Comparison of ENCODE assay signal across 25 cellular contexts in genomic region chr11:116404143-116404800, GRCh38.
"Had no signal": no experiment of that assay in that cellular context is flagged by ENCODE, and none has a peak within 500 bp of the region (broad histone marks: within the 10 kb centered on the region; RNA-seq: fewer than 3 reads in every experiment).

No MANE protein-coding gene starts in this region.

- H3K4me3 Mint-ChIP-seq: endodermal cell; naive thymus-derived CD4-positive, alpha-beta T cell; nephron progenitor cell; stimulated activated memory B cell treated with anti-CD40 and anti-IgM and Interleukin-4, amounts not matched to agents 10 μg/mL and 1 μg/mL and 100 μg/mL, for 72 hours; stimulated activated naive CD8-positive, alpha-beta T cell treated with anti-CD3 and anti-CD28 coated beads, Interleukin-15, Interleukin-2, amounts not matched to agents 100 ng/mL and 50 ng/mL, for 24 hours had no signal

- ATAC-seq: left cardiac atrium; lower lobe of right lung; naive thymus-derived CD4-positive, alpha-beta T cell; sciatic nerve; stimulated activated memory B cell treated with anti-CD40 and anti-IgM and Interleukin-4, amounts not matched to agents 10 μg/mL and 1 μg/mL and 100 μg/mL, for 72 hours; upper lobe of right lung had no signal

- H3K27me3 ChIP-seq: hepatocyte, neutrophil, testis, tibial nerve, upper lobe of right lung, vagina had no signal

- H3K9me3 ChIP-seq: left ventricle myocardium inferior, lower lobe of right lung, neutrophil, spleen, testis, tibial nerve, upper lobe of right lung, vagina had no signal

- H3K27me3 Mint-ChIP-seq: stimulated activated memory B cell treated with anti-CD40 and anti-IgM and Interleukin-4, amounts not matched to agents 10 μg/mL and 1 μg/mL and 100 μg/mL, for 72 hours; stimulated activated naive CD8-positive, alpha-beta T cell treated with anti-CD3 and anti-CD28 coated beads, Interleukin-15, Interleukin-2, amounts not matched to agents 100 ng/mL and 50 ng/mL, for 24 hours had no signal

- H3K36me3 Mint-ChIP-seq: naive thymus-derived CD4-positive, alpha-beta T cell; stimulated activated memory B cell treated with anti-CD40 and anti-IgM and Interleukin-4, amounts not matched to agents 10 μg/mL and 1 μg/mL and 100 μg/mL, for 72 hours had no signal

- H3K9me3 Mint-ChIP-seq: endodermal cell; nephron progenitor cell; stimulated activated memory B cell treated with anti-CD40 and anti-IgM and Interleukin-4, amounts not matched to agents 10 μg/mL and 1 μg/mL and 100 μg/mL, for 72 hours; stimulated activated naive CD8-positive, alpha-beta T cell treated with anti-CD3 and anti-CD28 coated beads, Interleukin-15, Interleukin-2, amounts not matched to agents 100 ng/mL and 50 ng/mL, for 24 hours had no signal

- H3K27ac Mint-ChIP-seq: endodermal cell; naive thymus-derived CD4-positive, alpha-beta T cell; nephron progenitor cell; stimulated activated memory B cell treated with anti-CD40 and anti-IgM and Interleukin-4, amounts not matched to agents 10 μg/mL and 1 μg/mL and 100 μg/mL, for 72 hours; stimulated activated naive CD8-positive, alpha-beta T cell treated with anti-CD3 and anti-CD28 coated beads, Interleukin-15, Interleukin-2, amounts not matched to agents 100 ng/mL and 50 ng/mL, for 24 hours had no signal

- H3K27ac ChIP-seq: hepatocyte, left ventricle myocardium inferior, lower lobe of right lung, neutrophil, spleen, testis, tibial nerve, upper lobe of right lung, vagina had no signal

- H3K4me1 Mint-ChIP-seq: stimulated activated memory B cell treated with anti-CD40 and anti-IgM and Interleukin-4, amounts not matched to agents 10 μg/mL and 1 μg/mL and 100 μg/mL, for 72 hours had no signal

- H3K4me1 ChIP-seq: left ventricle myocardium inferior, lower lobe of right lung, spleen, testis, tibial nerve, upper lobe of right lung, vagina had no signal

- H3K36me3 ChIP-seq: left ventricle myocardium inferior, lower lobe of right lung, neutrophil, spleen, tibial nerve, upper lobe of right lung, vagina had no signal

- H3K4me3 ChIP-seq: hepatocyte, left ventricle myocardium inferior, lower lobe of right lung, spleen, testis, tibial nerve, upper lobe of right lung, vagina had no signal

- DNase-seq: dermis blood vessel endothelial cell; endodermal cell; foreskin melanocyte; head of caudate nucleus; kidney; left cardiac atrium; left ventricle myocardium inferior; lower lobe of right lung; mesendoderm; naive thymus-derived CD4-positive, alpha-beta T cell; nephron progenitor cell; posterior cingulate gyrus; spleen; stimulated activated CD4-positive, alpha-beta T cell treated with anti-CD3 and anti-CD28 coated beads, Interleukin-15, amount 100 ng/mL, for 24 hours; stimulated activated CD4-positive, alpha-beta T cell treated with anti-CD3 and anti-CD28 coated beads, Interleukin-1b, Interleukin-23, amount 100 ng/mL, for 48 hours; stimulated activated CD4-positive, alpha-beta T cell treated with anti-CD3 and anti-CD28 coated beads, Interleukin-4, amount 100 ng/mL, for 24 hours; testis; upper lobe of right lung had no signal
